In genomic region chr1:28259252-28259934, GRCh38 we compare ENCODE assay signal across 8 cellular contexts. TPM values are rescaled to one million over a fixed set of nuclear protein-coding genes. Genes with fewer than 3 reads are reported as not detected.
A peak's percentile ranks its signal among the peaks of the same experiment; 100 is the strongest.
DNase-seq lines count a peak whose midpoint lies in the region; ATAC-seq lines count a peak whose summit lies in the region.

Gene SESN2 (plus strand): TSS chr1:28259518. CDS start chr1:28259848, 330 bp downstream.

- H3K36me3 Mint-ChIP-seq in effector memory CD8-positive, alpha-beta T cell (ENCODE audit: insufficient read depth), result peaks cover 21% of the 10 kb centered on the region
- no peaks in the 10 kb centered on the region for H3K36me3 Mint-ChIP-seq in memory B cell

- peaks cover 35 to 38% of the 10 kb centered on the region in 2 donors for H3K4me1 Mint-ChIP-seq in effector memory CD8-positive, alpha-beta T cell (ENCODE audit: low read depth in 2 of 2)
- peaks cover 15% of the 10 kb centered on the region for H3K4me1 Mint-ChIP-seq in memory B cell

- peak within 1 kb of the TSS; percentile 78 to 82 for H3K4me3 Mint-ChIP-seq in effector memory CD8-positive, alpha-beta T cell
- peak within 1 kb of the TSS; percentile 80 for H3K4me3 Mint-ChIP-seq in memory B cell

- DNase-seq in COLO668 (lab: John Stamatoyannopoulos, UW; ENCODE audit: unreplicated experiment) (peak; percentile 100), HT1080 (ENCODE audit: low read depth) (peak; percentile 98), NOMO-1 treated with DMSO at 0.1 percent for 48 hours (lab: John Stamatoyannopoulos, UW; ENCODE audit: unreplicated experiment) (peak; percentile 98), memory B cell (ENCODE audit: low spot score in 2 of 2) (peak; percentile 98 to 99)
- DNase-seq in activated CD8-positive, alpha-beta memory T cell treated with anti-CD3 and anti-CD28 coated beads for 48 hours (ENCODE audit: low read depth in 2 of 3, low spot score in 2 of 3), result peak; percentile 95 to 99 (median 99)
- DNase-seq in effector memory CD8-positive, alpha-beta T cell, result peak; percentile 99
- peak; percentile 99 for DNase-seq in stimulated activated CD8-positive, alpha-beta memory T cell treated with anti-CD3 and anti-CD28 coated beads, Interleukin-12 subunit alpha, Interleukin-12 subunit beta, amount 100 ng/mL, for 24 hours (ENCODE audit: extremely low read depth)

- no peaks in the 10 kb centered on the region for H3K27me3 Mint-ChIP-seq in effector memory CD8-positive, alpha-beta T cell
- H3K27me3 Mint-ChIP-seq in memory B cell, result no peaks in the 10 kb centered on the region

- H3K27ac Mint-ChIP-seq in effector memory CD8-positive, alpha-beta T cell, result peak within 1 kb of the TSS; percentile 46 to 88
- H3K27ac Mint-ChIP-seq in memory B cell, result no peak within 1 kb of the TSS

- ATAC-seq in GM21360 (IDR thresholded peaks at IDR 0.05; ENCODE audit: unreplicated experiment) (peak; percentile 90), memory B cell (ENCODE audit: low read depth) (peak; percentile 97)
- ATAC-seq in effector memory CD8-positive, alpha-beta T cell (replicated peaks), result peak; percentile 89

- no peaks in the 10 kb centered on the region for H3K9me3 Mint-ChIP-seq in effector memory CD8-positive, alpha-beta T cell
- no peaks in the 10 kb centered on the region for H3K9me3 Mint-ChIP-seq in memory B cell

RNA-seq across cellular contexts. Expression of gene SESN2, which starts in this region (rescaled TPM):
- 20.7 and 24.6 TPM in 2 replicates for total RNA-seq in HT1080 (2014; rRNA removed; shearing (Covaris generic))
- polyA plus RNA-seq in HT1080 (2015; cell fraction: cytosol; rRNA removed), result 35.2 and 35.5 TPM in 2 replicates
- 46.1 and 54.5 TPM in 2 replicates for polyA plus RNA-seq in HT1080 (2015; cell fraction: nucleus; rRNA removed)

Comparison
In these comparisons a context has a peak if more than half of its experiments do, and no peak if none do; other contexts are left out.
1. Peak in every context shown above with its lines: DNase-seq and ATAC-seq.